8 cellular contexts compared by ENCODE assay signal in genomic region chr4:141635726-141636076, GRCh38. TPM values are rescaled to one million over a fixed set of nuclear protein-coding genes. Genes with fewer than 3 reads are reported as not detected.
A peak's percentile ranks its signal among the peaks of the same experiment; 100 is the strongest.
DNase-seq lines count a peak whose midpoint lies in the region; ATAC-seq and TF ChIP-seq lines count a peak whose summit lies in the region.

No MANE protein-coding gene starts in this region.

- H3K9me3 Mint-ChIP-seq in type B pancreatic cell, result no peaks in the 10 kb centered on the region

- peak; percentile 47 for ATAC-seq in GM18519 (IDR thresholded peaks at IDR 0.05; ENCODE audit: low FRiP score, unreplicated experiment)
- no peak for ATAC-seq in RWPE2 (ENCODE audit: low read depth)

- H3K27ac Mint-ChIP-seq in type B pancreatic cell, result no peak overlapping the region

- H3K27me3 ChIP-seq in RWPE2 (ENCODE audit: insufficient read depth, poor library complexity, severe bottlenecking), result no peaks in the 10 kb centered on the region

- TF ChIP-seq CTCF in HFF-Myc (IDR thresholded peaks at IDR 0.05; ENCODE audit: low read depth, low read length, missing control alignments) (no peak), RWPE2 (IDR thresholded peaks at IDR 0.05; ENCODE audit: poor library complexity, severe bottlenecking) (no peak), type B pancreatic cell (conservative IDR thresholded peaks at IDR 0.05) (no peak)

- no peak overlapping the region for H3K27ac ChIP-seq in RWPE2 (ENCODE audit: poor library complexity, severe bottlenecking)

- H3K4me1 Mint-ChIP-seq in type B pancreatic cell (ENCODE audit: unreplicated experiment), result no peaks in the 10 kb centered on the region

- H3K4me1 ChIP-seq in RWPE2 (ENCODE audit: insufficient read depth, poor library complexity, severe bottlenecking), result peaks cover 10% of the 10 kb centered on the region

- H3K9me3 ChIP-seq in RWPE2 (ENCODE audit: severe bottlenecking) (no peaks in the 10 kb centered on the region), iPS-18c (ENCODE audit: control insufficient read depth, insufficient read depth, low read length) (no peaks in the 10 kb centered on the region)

- H3K4me3 Mint-ChIP-seq in type B pancreatic cell, result peak overlapping the region; percentile 95

- DNase-seq in HFF-Myc (ENCODE audit: extremely low read depth, low read depth), result no peak
- no peak for DNase-seq in RWPE2 (ENCODE audit: low spot score)
- DNase-seq in type B pancreatic cell (ENCODE audit: extremely low spot score, unreplicated experiment), result no peak
- DNase-seq in HPDE6-E6E7 (ENCODE audit: extremely low spot score), result no peak
- no peak for DNase-seq in cerebellar cortex (ENCODE audit: low spot score)
- no peak for DNase-seq in ecto neural progenitor cell (ENCODE audit: low spot score)

- no peaks in the 10 kb centered on the region for H3K36me3 ChIP-seq in RWPE2 (ENCODE audit: low read depth)

- H3K27me3 Mint-ChIP-seq in type B pancreatic cell, result peaks cover 63% of the 10 kb centered on the region

- H3K4me3 ChIP-seq in HFF-Myc (replicated peaks; ENCODE audit: low read depth, low read length) (peak overlapping the region; percentile 79), RWPE2 (ENCODE audit: severe bottlenecking) (peak overlapping the region; percentile 91), iPS-18c (ENCODE audit: insufficient read depth, low read depth, low read length) (peak overlapping the region; percentile 73)

- H3K36me3 Mint-ChIP-seq in type B pancreatic cell, result no peaks in the 10 kb centered on the region

RNA-seq across cellular contexts. Expression of gene IL15, which starts 0.7 kb away (rescaled TPM):
- total RNA-seq in type B pancreatic cell (ENCODE audit: low replicate concordance), result 0.77 and 0.79 TPM in 2 replicates
